ENCODE assay signal across 1 cellular context in the genomic region with DNA sequence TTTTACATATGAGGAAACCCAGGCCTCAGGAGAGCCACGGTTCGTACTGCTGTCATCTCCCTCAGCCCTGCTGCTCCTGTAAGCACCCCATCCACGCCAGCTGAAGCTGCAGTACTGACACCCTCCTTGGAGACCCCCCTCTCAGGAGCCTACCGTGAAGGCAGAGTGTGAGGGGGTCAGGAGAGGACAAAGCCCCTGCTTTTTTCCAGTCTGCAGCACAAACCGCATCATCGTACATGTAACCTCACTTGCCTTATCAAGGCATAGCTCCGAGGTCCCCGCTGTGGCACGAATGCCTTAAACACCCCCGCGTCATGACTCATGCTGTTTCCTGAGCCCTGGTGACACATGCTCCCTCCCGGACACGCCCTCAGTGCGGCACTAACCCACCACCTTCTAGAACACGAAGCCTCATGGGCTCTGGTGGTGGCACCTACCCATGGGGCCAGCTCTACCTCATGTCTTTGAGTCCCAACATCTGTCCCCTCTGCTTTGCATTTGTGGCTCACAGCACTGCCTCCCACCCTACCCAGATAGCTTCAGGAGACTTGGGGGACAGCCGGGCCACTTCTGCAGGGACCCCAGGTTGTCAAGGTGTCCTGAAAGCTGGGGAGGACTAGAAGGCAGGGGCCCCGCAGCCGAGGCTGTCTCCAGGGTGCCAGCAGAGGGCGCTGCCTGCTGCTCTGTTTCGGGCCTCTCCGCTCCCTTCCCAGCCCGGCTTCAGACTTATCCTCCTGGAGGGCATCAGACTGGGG.
TF ChIP-seq lines count a peak whose summit lies in the region.

No MANE protein-coding gene starts in this region.

TF ChIP-seq in K562, 482 proteins besides CTCF, POLR2A, EP300 and RAD21 (continued from another document and continues in another):
- TF ChIP-seq ZBTB9 (CRISPR knock-in tag; IDR thresholded peaks at IDR 0.05) (0 out of 2 replicates have a peak, but pooled peaks have one; percentile 44), ZNF143 (CRISPR knock-in tag; IDR thresholded peaks at IDR 0.05) (0 out of 2 replicates have a peak, but pooled peaks have one; percentile 49), MYC (IDR thresholded peaks at IDR 0.05; ENCODE audit: low read depth, low read length) (peak; percentile 96), MYC (CRISPR knock-in tag; IDR thresholded peaks at IDR 0.05; ENCODE audit: borderline replicate concordance, low read depth) (0 out of 2 replicates have a peak, but pooled peaks have one; percentile 8), EHMT2 (IDR thresholded peaks at IDR 0.05) (peak; percentile 66; the same call in 1 of the 2 replicates), SNRNP70 (optimal IDR thresholded peaks at IDR 0.05; ENCODE audit: low read depth, low read length) (no peak), ZNF445 (CRISPR knock-in tag; IDR thresholded peaks at IDR 0.05; ENCODE audit: low read depth) (no peak), SETDB1 (IDR thresholded peaks at IDR 0.05; ENCODE audit: low read length) (peak; percentile 31), SIX5 (IDR thresholded peaks at IDR 0.05; ENCODE audit: borderline replicate concordance in 1 of 2, insufficient read depth in 1 of 2, low read depth in 1 of 2, low read length in 2 of 2) (no peak), SMC3 (conservative IDR thresholded peaks at IDR 0.05; ENCODE audit: insufficient read depth, low read depth, low read length) (peak; percentile 89), CBFA2T3 (IDR thresholded peaks at IDR 0.05) (peak; percentile 84), ZNF282 (CRISPR knock-in tag; IDR thresholded peaks at IDR 0.05) (0 out of 2 replicates have a peak, but pooled peaks have one; percentile 67), ZSCAN32 (CRISPR knock-in tag; IDR thresholded peaks at IDR 0.05) (0 out of 2 replicates have a peak, but pooled peaks have one; percentile 42), NR4A1 (CRISPR knock-in tag; IDR thresholded peaks at IDR 0.05) (no peak), NR4A1 (tag; IDR thresholded peaks at IDR 0.05) (peak; percentile 59; the same call in 1 of the 2 replicates), ZNF695 (CRISPR knock-in tag; IDR thresholded peaks at IDR 0.05) (no peak), HDAC8 (tag; IDR thresholded peaks at IDR 0.05) (no peak), PRDM10 (IDR thresholded peaks at IDR 0.05; ENCODE audit: partially characterized antibody) (peak; percentile 49), ZNF134 (CRISPR knock-in tag; conservative IDR thresholded peaks at IDR 0.05) (0 out of 2 replicates have a peak, but pooled peaks have one; percentile 2), POLR2G (IDR thresholded peaks at IDR 0.05; ENCODE audit: low read depth, low read length) (peak; percentile 32), TBL1XR1 (IDR thresholded peaks at IDR 0.05; ENCODE audit: low read length in 2 of 2) (peak; percentile 60 to 85), ARID3B (CRISPR knock-in tag; IDR thresholded peaks at IDR 0.05; ENCODE audit: borderline replicate concordance) (no peak; the same call in 1 of the 2 replicates), DIDO1 (tag; IDR thresholded peaks at IDR 0.05; ENCODE audit: low read depth) (no peak), FOXM1 (IDR thresholded peaks at IDR 0.05; ENCODE audit: low read depth) (no peak), FOXM1 (CRISPR knock-in tag; IDR thresholded peaks at IDR 0.05; ENCODE audit: low read depth) (no peak; the same call in 1 of the 2 replicates), ZFP36 (IDR thresholded peaks at IDR 0.05; ENCODE audit: low read depth, low read length, partially characterized antibody) (peak; percentile 40), LCOR (CRISPR knock-in tag; IDR thresholded peaks at IDR 0.05) (peak; percentile 95), ELF1 (tag; IDR thresholded peaks at IDR 0.05) (no peak), RBM34 (IDR thresholded peaks at IDR 0.05; ENCODE audit: borderline replicate concordance, insufficient read depth, low read length) (no peak), RBFOX2 (IDR thresholded peaks at IDR 0.05; ENCODE audit: low read depth, low read length) (peak; percentile 32; the same call in 1 of the 2 replicates), ZNF766 (CRISPR knock-in tag; conservative IDR thresholded peaks at IDR 0.05) (peak; percentile 87)
- TF ChIP-seq, protein P1, sequence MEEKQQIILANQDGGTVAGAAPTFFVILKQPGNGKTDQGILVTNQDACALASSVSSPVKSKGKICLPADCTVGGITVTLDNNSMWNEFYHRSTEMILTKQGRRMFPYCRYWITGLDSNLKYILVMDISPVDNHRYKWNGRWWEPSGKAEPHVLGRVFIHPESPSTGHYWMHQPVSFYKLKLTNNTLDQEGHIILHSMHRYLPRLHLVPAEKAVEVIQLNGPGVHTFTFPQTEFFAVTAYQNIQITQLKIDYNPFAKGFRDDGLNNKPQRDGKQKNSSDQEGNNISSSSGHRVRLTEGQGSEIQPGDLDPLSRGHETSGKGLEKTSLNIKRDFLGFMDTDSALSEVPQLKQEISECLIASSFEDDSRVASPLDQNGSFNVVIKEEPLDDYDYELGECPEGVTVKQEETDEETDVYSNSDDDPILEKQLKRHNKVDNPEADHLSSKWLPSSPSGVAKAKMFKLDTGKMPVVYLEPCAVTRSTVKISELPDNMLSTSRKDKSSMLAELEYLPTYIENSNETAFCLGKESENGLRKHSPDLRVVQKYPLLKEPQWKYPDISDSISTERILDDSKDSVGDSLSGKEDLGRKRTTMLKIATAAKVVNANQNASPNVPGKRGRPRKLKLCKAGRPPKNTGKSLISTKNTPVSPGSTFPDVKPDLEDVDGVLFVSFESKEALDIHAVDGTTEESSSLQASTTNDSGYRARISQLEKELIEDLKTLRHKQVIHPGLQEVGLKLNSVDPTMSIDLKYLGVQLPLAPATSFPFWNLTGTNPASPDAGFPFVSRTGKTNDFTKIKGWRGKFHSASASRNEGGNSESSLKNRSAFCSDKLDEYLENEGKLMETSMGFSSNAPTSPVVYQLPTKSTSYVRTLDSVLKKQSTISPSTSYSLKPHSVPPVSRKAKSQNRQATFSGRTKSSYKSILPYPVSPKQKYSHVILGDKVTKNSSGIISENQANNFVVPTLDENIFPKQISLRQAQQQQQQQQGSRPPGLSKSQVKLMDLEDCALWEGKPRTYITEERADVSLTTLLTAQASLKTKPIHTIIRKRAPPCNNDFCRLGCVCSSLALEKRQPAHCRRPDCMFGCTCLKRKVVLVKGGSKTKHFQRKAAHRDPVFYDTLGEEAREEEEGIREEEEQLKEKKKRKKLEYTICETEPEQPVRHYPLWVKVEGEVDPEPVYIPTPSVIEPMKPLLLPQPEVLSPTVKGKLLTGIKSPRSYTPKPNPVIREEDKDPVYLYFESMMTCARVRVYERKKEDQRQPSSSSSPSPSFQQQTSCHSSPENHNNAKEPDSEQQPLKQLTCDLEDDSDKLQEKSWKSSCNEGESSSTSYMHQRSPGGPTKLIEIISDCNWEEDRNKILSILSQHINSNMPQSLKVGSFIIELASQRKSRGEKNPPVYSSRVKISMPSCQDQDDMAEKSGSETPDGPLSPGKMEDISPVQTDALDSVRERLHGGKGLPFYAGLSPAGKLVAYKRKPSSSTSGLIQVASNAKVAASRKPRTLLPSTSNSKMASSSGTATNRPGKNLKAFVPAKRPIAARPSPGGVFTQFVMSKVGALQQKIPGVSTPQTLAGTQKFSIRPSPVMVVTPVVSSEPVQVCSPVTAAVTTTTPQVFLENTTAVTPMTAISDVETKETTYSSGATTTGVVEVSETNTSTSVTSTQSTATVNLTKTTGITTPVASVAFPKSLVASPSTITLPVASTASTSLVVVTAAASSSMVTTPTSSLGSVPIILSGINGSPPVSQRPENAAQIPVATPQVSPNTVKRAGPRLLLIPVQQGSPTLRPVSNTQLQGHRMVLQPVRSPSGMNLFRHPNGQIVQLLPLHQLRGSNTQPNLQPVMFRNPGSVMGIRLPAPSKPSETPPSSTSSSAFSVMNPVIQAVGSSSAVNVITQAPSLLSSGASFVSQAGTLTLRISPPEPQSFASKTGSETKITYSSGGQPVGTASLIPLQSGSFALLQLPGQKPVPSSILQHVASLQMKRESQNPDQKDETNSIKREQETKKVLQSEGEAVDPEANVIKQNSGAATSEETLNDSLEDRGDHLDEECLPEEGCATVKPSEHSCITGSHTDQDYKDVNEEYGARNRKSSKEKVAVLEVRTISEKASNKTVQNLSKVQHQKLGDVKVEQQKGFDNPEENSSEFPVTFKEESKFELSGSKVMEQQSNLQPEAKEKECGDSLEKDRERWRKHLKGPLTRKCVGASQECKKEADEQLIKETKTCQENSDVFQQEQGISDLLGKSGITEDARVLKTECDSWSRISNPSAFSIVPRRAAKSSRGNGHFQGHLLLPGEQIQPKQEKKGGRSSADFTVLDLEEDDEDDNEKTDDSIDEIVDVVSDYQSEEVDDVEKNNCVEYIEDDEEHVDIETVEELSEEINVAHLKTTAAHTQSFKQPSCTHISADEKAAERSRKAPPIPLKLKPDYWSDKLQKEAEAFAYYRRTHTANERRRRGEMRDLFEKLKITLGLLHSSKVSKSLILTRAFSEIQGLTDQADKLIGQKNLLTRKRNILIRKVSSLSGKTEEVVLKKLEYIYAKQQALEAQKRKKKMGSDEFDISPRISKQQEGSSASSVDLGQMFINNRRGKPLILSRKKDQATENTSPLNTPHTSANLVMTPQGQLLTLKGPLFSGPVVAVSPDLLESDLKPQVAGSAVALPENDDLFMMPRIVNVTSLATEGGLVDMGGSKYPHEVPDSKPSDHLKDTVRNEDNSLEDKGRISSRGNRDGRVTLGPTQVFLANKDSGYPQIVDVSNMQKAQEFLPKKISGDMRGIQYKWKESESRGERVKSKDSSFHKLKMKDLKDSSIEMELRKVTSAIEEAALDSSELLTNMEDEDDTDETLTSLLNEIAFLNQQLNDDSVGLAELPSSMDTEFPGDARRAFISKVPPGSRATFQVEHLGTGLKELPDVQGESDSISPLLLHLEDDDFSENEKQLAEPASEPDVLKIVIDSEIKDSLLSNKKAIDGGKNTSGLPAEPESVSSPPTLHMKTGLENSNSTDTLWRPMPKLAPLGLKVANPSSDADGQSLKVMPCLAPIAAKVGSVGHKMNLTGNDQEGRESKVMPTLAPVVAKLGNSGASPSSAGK (IDR thresholded peaks at IDR 0.05): peak; percentile 99
